ENCODE assay signal across 16 cellular contexts in genomic region chr2:176473851-176474250, GRCh38.
DNase-seq lines count a peak whose midpoint lies in the region; ATAC-seq, FAIRE-seq and TF ChIP-seq lines count a peak whose summit lies in the region.
"Had no signal": no experiment of that assay in that cellular context is flagged by ENCODE, and none has a peak within 500 bp of the region (broad histone marks: within the 10 kb centered on the region; RNA-seq: fewer than 3 reads in every experiment).

No MANE protein-coding gene starts in this region.

- peaks cover 4% of the 10 kb centered on the region for H3K4me1 ChIP-seq in keratinocyte (ENCODE audit: control insufficient read depth, extremely low read depth, insufficient read depth, low read length)
- H3K4me1 ChIP-seq: A549 had no signal

- POLR2A ChIA-PET in activated CD8-positive, alpha-beta T cell treated with anti-CD3 and anti-CD28 coated beads, Interleukin-2, amount 10 ng/mL, durations not matched to agents 7 days and 5 days (lab: Charles Lee) = no interaction called here
- POLR2A ChIA-PET in activated CD8-positive, alpha-beta T cell treated with anti-CD3 and anti-CD28 coated beads for 36 hours (lab: Charles Lee) = no interaction called here
- POLR2A ChIA-PET in CD4-positive, alpha-beta T cell (lab: Charles Lee) = interaction anchor here (0.5 kb wide), 1 partner anchor 1746 kb away, joined by 3 read pairs; no protein-coding TSS in a partner anchor
- POLR2A ChIA-PET in RWPE1 (lab: Yijun Ruan, JAX; ENCODE audit: low non-redundant PET) = no interaction called here

- no peak overlapping the region for H3K27ac ChIP-seq in CD4-positive, alpha-beta T cell (ENCODE audit: low read depth, low read length)
- H3K27ac ChIP-seq in RWPE1 = peak overlapping the region; percentile 76
- H3K27ac ChIP-seq in keratinocyte (ENCODE audit: control insufficient read depth, insufficient read depth, low read length) = no peak overlapping the region
- H3K27ac ChIP-seq: A549 had no signal

- FAIRE-seq in keratinocyte (lab: Jason Lieb, UNC) = no peak
- FAIRE-seq: A549, HTR-8/SVneo, K562 had no signal

- peak overlapping the region; percentile 55 for H3K4me2 ChIP-seq in keratinocyte (ENCODE audit: control insufficient read depth, extremely low read depth, insufficient read depth, low read depth, low read length)
- H3K4me2 ChIP-seq: A549, GM23338 had no signal

- TF ChIP-seq CTCF in activated CD8-positive, alpha-beta T cell treated with anti-CD3 and anti-CD28 coated beads for 36 hours (IDR thresholded peaks at IDR 0.05) = no peak
- TF ChIP-seq CTCF in CD4-positive, alpha-beta T cell (IDR thresholded peaks at IDR 0.05) = no peak
- TF ChIP-seq CTCF in RWPE1 (conservative IDR thresholded peaks at IDR 0.05; ENCODE audit: low read depth) (no peak), keratinocyte (optimal IDR thresholded peaks at IDR 0.05 in 1 of 3, IDR thresholded peaks at IDR 0.05 in 1 of 3, conservative IDR thresholded peaks at IDR 0.05 in 1 of 3; ENCODE audit: extremely low read depth in 1 of 3, insufficient read depth in 2 of 3, low read length in 3 of 3) (no peak)

- H3K9me3 ChIP-seq in CD4-positive, alpha-beta T cell (ENCODE audit: control insufficient read depth, low read length) = no peaks in the 10 kb centered on the region
- H3K9me3 ChIP-seq in keratinocyte (ENCODE audit: control insufficient read depth, low read depth, low read length) = no peaks in the 10 kb centered on the region
- H3K9me3 ChIP-seq: A549 had no signal

- no peak for DNase-seq in activated CD8-positive, alpha-beta T cell treated with anti-CD3 and anti-CD28 coated beads, Interleukin-2, amount 10 ng/mL, durations not matched to agents 7 days and 5 days
- DNase-seq in activated CD8-positive, alpha-beta T cell treated with anti-CD3 and anti-CD28 coated beads for 36 hours = no peak
- DNase-seq in CD4-positive, alpha-beta T cell = no peak
- DNase-seq in RWPE1 (ENCODE audit: low spot score) = no peak
- no peak for DNase-seq in keratinocyte (ENCODE audit: low read depth, low spot score)
- DNase-seq in SHP77 treated with DMSO at 0.1 percent for 48 hours (lab: John Stamatoyannopoulos, UW) = no peak
- no peak for DNase-seq in Right ventricle myocardium superior
- DNase-seq in SW480 (ENCODE audit: low spot score) = no peak
- DNase-seq: AML-193, NCI-H1092, NCI-H226, NCI-H526 treated with DMSO at 0.1 percent for 48 hours had no signal

- no peak overlapping the region for H2AFZ ChIP-seq in keratinocyte (ENCODE audit: control insufficient read depth, low read length)

- no peaks in the 10 kb centered on the region for H3K9me3 Mint-ChIP-seq in activated CD8-positive, alpha-beta T cell treated with anti-CD3 and anti-CD28 coated beads, Interleukin-2, amount 10 ng/mL, durations not matched to agents 7 days and 5 days (ENCODE audit: insufficient read depth)
- H3K9me3 Mint-ChIP-seq in activated CD8-positive, alpha-beta T cell treated with anti-CD3 and anti-CD28 coated beads for 36 hours = no peaks in the 10 kb centered on the region
- no peaks in the 10 kb centered on the region for H3K9me3 Mint-ChIP-seq in CD4-positive, alpha-beta T cell
- H3K9me3 Mint-ChIP-seq: GM23338 had no signal

- peaks cover 4% of the 10 kb centered on the region for H3K27me3 Mint-ChIP-seq in activated CD8-positive, alpha-beta T cell treated with anti-CD3 and anti-CD28 coated beads, Interleukin-2, amount 10 ng/mL, durations not matched to agents 7 days and 5 days (ENCODE audit: low read depth)
- peaks cover 2% of the 10 kb centered on the region for H3K27me3 Mint-ChIP-seq in activated CD8-positive, alpha-beta T cell treated with anti-CD3 and anti-CD28 coated beads for 36 hours
- H3K27me3 Mint-ChIP-seq in CD4-positive, alpha-beta T cell = no peaks in the 10 kb centered on the region

- H3K9me1 ChIP-seq in keratinocyte (ENCODE audit: control insufficient read depth, extremely low read depth, insufficient read depth, low read length) = no peaks in the 10 kb centered on the region

- H3K36me3 ChIP-seq in keratinocyte (ENCODE audit: control insufficient read depth in 2 of 2, extremely low read depth in 1 of 2, insufficient read depth in 2 of 2, low read length in 2 of 2) = no peaks in the 10 kb centered on the region

- peak overlapping the region; percentile 77 for H3K27ac Mint-ChIP-seq in activated CD8-positive, alpha-beta T cell treated with anti-CD3 and anti-CD28 coated beads, Interleukin-2, amount 10 ng/mL, durations not matched to agents 7 days and 5 days
- H3K27ac Mint-ChIP-seq in activated CD8-positive, alpha-beta T cell treated with anti-CD3 and anti-CD28 coated beads for 36 hours = no peak overlapping the region
- H3K27ac Mint-ChIP-seq in CD4-positive, alpha-beta T cell = no peak overlapping the region
- H3K27ac Mint-ChIP-seq: GM23338 had no signal

- ATAC-seq in activated CD8-positive, alpha-beta T cell treated with anti-CD3 and anti-CD28 coated beads, Interleukin-2, amount 10 ng/mL, durations not matched to agents 7 days and 5 days = no peak
- ATAC-seq in activated CD8-positive, alpha-beta T cell treated with anti-CD3 and anti-CD28 coated beads for 36 hours = no peak
- ATAC-seq in CD4-positive, alpha-beta T cell (ENCODE audit: poor library complexity) = no peak
- no peak for ATAC-seq in Right ventricle myocardium superior (ENCODE audit: poor library complexity)
- ATAC-seq: A549, GM23338, K562 had no signal

- no peaks in the 10 kb centered on the region for H3K79me2 ChIP-seq in keratinocyte (ENCODE audit: control insufficient read depth, insufficient read depth, low read length)

- peaks cover 2% of the 10 kb centered on the region for H3K36me3 Mint-ChIP-seq in activated CD8-positive, alpha-beta T cell treated with anti-CD3 and anti-CD28 coated beads, Interleukin-2, amount 10 ng/mL, durations not matched to agents 7 days and 5 days (ENCODE audit: low read depth)
- H3K36me3 Mint-ChIP-seq in activated CD8-positive, alpha-beta T cell treated with anti-CD3 and anti-CD28 coated beads for 36 hours (ENCODE audit: low read depth) = no peaks in the 10 kb centered on the region
- no peaks in the 10 kb centered on the region for H3K36me3 Mint-ChIP-seq in CD4-positive, alpha-beta T cell (ENCODE audit: low read depth)

- H3K4me3 Mint-ChIP-seq in activated CD8-positive, alpha-beta T cell treated with anti-CD3 and anti-CD28 coated beads, Interleukin-2, amount 10 ng/mL, durations not matched to agents 7 days and 5 days = no peak overlapping the region
- no peak overlapping the region for H3K4me3 Mint-ChIP-seq in activated CD8-positive, alpha-beta T cell treated with anti-CD3 and anti-CD28 coated beads for 36 hours
- H3K4me3 Mint-ChIP-seq in CD4-positive, alpha-beta T cell = peak overlapping the region; percentile 58
- H3K4me3 Mint-ChIP-seq: GM23338 had no signal

- H3K4me3 ChIP-seq in keratinocyte (ENCODE audit: control insufficient read depth in 2 of 3, extremely low read depth in 1 of 3, insufficient read depth in 2 of 3, low read depth in 1 of 3, low read length in 3 of 3) = no peak overlapping the region
- H3K4me3 ChIP-seq: A549, GM23338, K562 had no signal

- H3K9ac ChIP-seq in keratinocyte (ENCODE audit: control insufficient read depth, extremely low read depth, insufficient read depth, low read length) = no peak overlapping the region

- H4K20me1 ChIP-seq in keratinocyte (ENCODE audit: control insufficient read depth, extremely low read depth, insufficient read depth, low read length) = no peaks in the 10 kb centered on the region

- peaks cover 22% of the 10 kb centered on the region for H3K4me1 Mint-ChIP-seq in activated CD8-positive, alpha-beta T cell treated with anti-CD3 and anti-CD28 coated beads, Interleukin-2, amount 10 ng/mL, durations not matched to agents 7 days and 5 days (ENCODE audit: low read depth)
- peaks cover 20% of the 10 kb centered on the region for H3K4me1 Mint-ChIP-seq in activated CD8-positive, alpha-beta T cell treated with anti-CD3 and anti-CD28 coated beads for 36 hours (ENCODE audit: low read depth)
- peaks cover 29% of the 10 kb centered on the region for H3K4me1 Mint-ChIP-seq in CD4-positive, alpha-beta T cell (ENCODE audit: low read depth)

- dilution Hi-C loops in keratinocyte (cut with MboI; ENCODE audit: extremely low pct_ligation_motif_present, low sequenced_read_pairs) = no loop called here

- CTCF ChIA-PET in activated CD8-positive, alpha-beta T cell treated with anti-CD3 and anti-CD28 coated beads, Interleukin-2, amount 10 ng/mL, durations not matched to agents 7 days and 5 days (lab: Charles Lee) = interaction anchor here (1.0 to 3.5 kb wide), 5 partner anchors 8 to 81 kb away, joined by 3 to 18 read pairs (median 5); no protein-coding TSS in a partner anchor
- CTCF ChIA-PET in activated CD8-positive, alpha-beta T cell treated with anti-CD3 and anti-CD28 coated beads for 36 hours (lab: Charles Lee) = interaction anchor here (0.8 to 2.1 kb wide), 4 partner anchors 8 to 341 kb away, joined by 3 to 6 read pairs (median 3); no protein-coding TSS in a partner anchor
- CTCF ChIA-PET in CD4-positive, alpha-beta T cell (lab: Charles Lee) = no interaction called here
- CTCF ChIA-PET in RWPE1 (lab: Yijun Ruan, JAX) = interaction anchor here (0.5 to 1.2 kb wide), 4 partner anchors 19 to 81 kb away, joined by 3 to 5 read pairs (median 4); no protein-coding TSS in a partner anchor

- intact Hi-C loops in activated CD8-positive, alpha-beta T cell treated with anti-CD3 and anti-CD28 coated beads for 36 hours (cut with micrococcal nuclease) = no loop called here
- intact Hi-C loops in CD4-positive, alpha-beta T cell (cut with DNase I, micrococcal nuclease) = no loop called here
- intact Hi-C loops in Right ventricle myocardium superior (cut with DNase I) = no loop called here

- H3K27me3 ChIP-seq in CD4-positive, alpha-beta T cell (ENCODE audit: control insufficient read depth, insufficient read depth, low read length) = no peaks in the 10 kb centered on the region
- H3K27me3 ChIP-seq in keratinocyte (ENCODE audit: control insufficient read depth, extremely low read depth, insufficient read depth, low read length) = no peaks in the 10 kb centered on the region
